Comparison of ENCODE assay signal across 1 cellular context in genomic region chr20:47940101-47940813, GRCh38.
A peak's percentile ranks its signal among the peaks of the same experiment; 100 is the strongest.
TF ChIP-seq lines count a peak whose summit lies in the region.

No MANE protein-coding gene starts in this region.

TF ChIP-seq in HepG2, 621 proteins besides CTCF, POLR2A, EP300 and RAD21 (continued from another document):
- 0 out of 2 replicates have a peak, but pooled peaks have one; percentile 15 for TF ChIP-seq USF2 (IDR thresholded peaks at IDR 0.05; ENCODE audit: low read depth, low read length)
- TF ChIP-seq USF2 (CRISPR knock-in tag; IDR thresholded peaks at IDR 0.05; ENCODE audit: borderline replicate concordance): no peak
- TF ChIP-seq ZNF776 (CRISPR knock-in tag; IDR thresholded peaks at IDR 0.05): no peak
- TF ChIP-seq SMARCC2 (IDR thresholded peaks at IDR 0.05): no peak
- TF ChIP-seq IRF9 (CRISPR knock-in tag; IDR thresholded peaks at IDR 0.05; ENCODE audit: borderline replicate concordance): no peak
- peak; percentile 83 for TF ChIP-seq ZNF629 (CRISPR knock-in tag; conservative IDR thresholded peaks at IDR 0.05)
